In genomic region chr7:108517951-108518350, GRCh38 we compare ENCODE assay signal across 8 cellular contexts.
"Had no signal": no experiment of that assay in that cellular context is flagged by ENCODE, and none has a peak within 500 bp of the region (broad histone marks: within the 10 kb centered on the region; RNA-seq: fewer than 3 reads in every experiment).

No MANE protein-coding gene starts in this region.

- FAIRE-seq: G401.6, GM12878, GM12891, GM12892, GM18507, GM19239 had no signal

- H3K4me3 ChIP-seq: GM12878 had no signal

- ATAC-seq: GM12878 had no signal

- DNase-seq: GDM1, GF-D8 had no signal
